ENCODE assay signal across 26 cellular contexts in genomic region chr16:31168848-31169247, GRCh38. TPM values are rescaled to one million over a fixed set of nuclear protein-coding genes. Genes with fewer than 3 reads are reported as not detected.
DNase-seq lines count a peak whose midpoint lies in the region; ATAC-seq and TF ChIP-seq lines count a peak whose summit lies in the region.
"Had no signal": no experiment of that assay in that cellular context is flagged by ENCODE, and none has a peak within 500 bp of the region (broad histone marks: within the 10 kb centered on the region; RNA-seq: fewer than 3 reads in every experiment).

No MANE protein-coding gene starts in this region.

- no peaks in the 10 kb centered on the region for H3K9me3 ChIP-seq in breast epithelium
- H3K9me3 ChIP-seq in PC-3 (ENCODE audit: low read length) = no peaks in the 10 kb centered on the region
- no peaks in the 10 kb centered on the region for H3K9me3 ChIP-seq in trophoblast cell (ENCODE audit: insufficient read depth, low read depth, low read length)
- H3K9me3 ChIP-seq: SJSA1 had no signal

- H3K27me3 Mint-ChIP-seq in MCF 10A (ENCODE audit: insufficient read depth, unreplicated experiment) = no peaks in the 10 kb centered on the region
- H3K27me3 Mint-ChIP-seq: CD8-positive, alpha-beta memory T cell had no signal

- H3K4me1 ChIP-seq in breast epithelium (no peaks in the 10 kb centered on the region), PC-3 (ENCODE audit: insufficient read depth, low read length) (no peaks in the 10 kb centered on the region; the same call in 1 of the 2 replicates), trophoblast cell (ENCODE audit: control insufficient read depth in 1 of 2, insufficient read depth in 2 of 2, low read length in 2 of 2) (no peaks in the 10 kb centered on the region)
- H3K4me1 ChIP-seq: SJSA1 had no signal

- CTCF ChIA-PET in MCF 10A (lab: Yijun Ruan, JAX) = interaction anchor here (1.2 to 1.4 kb wide), 2 partner anchors 10 to 78 kb away, joined by 3 read pairs; no protein-coding TSS in a partner anchor
- CTCF ChIA-PET in PC-3 (lab: Charles Lee) = no interaction called here

- H3K27ac Mint-ChIP-seq in MCF 10A (ENCODE audit: low read depth, unreplicated experiment) = no peak overlapping the region
- H3K27ac Mint-ChIP-seq in activated naive CD4-positive, alpha-beta T cell treated with anti-CD3 and anti-CD28 coated beads, Interleukin-2, amount 50 U/mL, for 72 hours = no peak overlapping the region
- H3K27ac Mint-ChIP-seq: CD8-positive, alpha-beta memory T cell; GM23338; HFFc6 had no signal

- H2AK5ac ChIP-seq in trophoblast cell (ENCODE audit: low read length) = no peak overlapping the region

- no peaks in the 10 kb centered on the region for H3K79me1 ChIP-seq in trophoblast cell (ENCODE audit: low read length)

- no peaks in the 10 kb centered on the region for H3K79me2 ChIP-seq in PC-3 (ENCODE audit: low read length)
- no peaks in the 10 kb centered on the region for H3K79me2 ChIP-seq in trophoblast cell (ENCODE audit: control insufficient read depth, insufficient read depth, low read length, poor library complexity)

- H3F3A ChIP-seq in PC-3 (ENCODE audit: low read length, unreplicated experiment) = no peaks in the 10 kb centered on the region

- H2AFZ ChIP-seq in PC-3 (ENCODE audit: low read length) (no peak overlapping the region), trophoblast cell (ENCODE audit: insufficient read depth, low read length, poor library complexity) (no peak overlapping the region)
- H2AFZ ChIP-seq: GM23338 had no signal

- no peak overlapping the region for H4K91ac ChIP-seq in trophoblast cell (ENCODE audit: low read depth, low read length)

- no peak overlapping the region for H3K18ac ChIP-seq in trophoblast cell (ENCODE audit: low read length)

- H3K27ac ChIP-seq in breast epithelium (no peak overlapping the region), PC-3 (ENCODE audit: low read length) (no peak overlapping the region), trophoblast cell (ENCODE audit: low read depth, low read length) (no peak overlapping the region)
- H3K27ac ChIP-seq: SJSA1 had no signal

- no peak overlapping the region for H3K4ac ChIP-seq in trophoblast cell (ENCODE audit: low read depth, low read length)

- no peak overlapping the region for H4K12ac ChIP-seq in trophoblast cell (ENCODE audit: low read depth, low read length)

- POLR2A ChIA-PET in MCF 10A (lab: Yijun Ruan, JAX) (no interaction called here), PC-3 (lab: Charles Lee; ENCODE audit: unreplicated experiment) (no interaction called here)

- no peak for TF ChIP-seq POLR2A in breast epithelium (IDR thresholded peaks at IDR 0.05)

- H3K9me3 Mint-ChIP-seq in MCF 10A (ENCODE audit: unreplicated experiment) = no peaks in the 10 kb centered on the region
- no peaks in the 10 kb centered on the region for H3K9me3 Mint-ChIP-seq in activated naive CD4-positive, alpha-beta T cell treated with anti-CD3 and anti-CD28 coated beads, Interleukin-2, amount 50 U/mL, for 72 hours
- H3K9me3 Mint-ChIP-seq: CD8-positive, alpha-beta memory T cell; HFFc6 had no signal

- H4K8ac ChIP-seq in trophoblast cell (ENCODE audit: low read depth, low read length) = no peak overlapping the region

- no peak overlapping the region for H2BK120ac ChIP-seq in trophoblast cell (ENCODE audit: insufficient read depth, low read length, poor library complexity)

- no peak overlapping the region for H3K4me3 Mint-ChIP-seq in MCF 10A (ENCODE audit: unreplicated experiment)
- H3K4me3 Mint-ChIP-seq: CD8-positive, alpha-beta memory T cell; GM23338; HFFc6 had no signal

- no peak for ATAC-seq in PC-3
- ATAC-seq in activated naive CD4-positive, alpha-beta T cell treated with anti-CD3 and anti-CD28 coated beads, Interleukin-2, amount 50 U/mL, for 72 hours = no peak
- ATAC-seq: GM23338 had no signal

- WGBS in trophoblast cell (ENCODE audit: extremely low coverage, insufficient coverage, insufficient read length) = no CpG with 5 or more reads among the region's 2 CpGs

- TF ChIP-seq CTCF in MCF 10A (IDR thresholded peaks at IDR 0.05; ENCODE audit: unreplicated experiment) (no peak), breast epithelium (IDR thresholded peaks at IDR 0.05) (no peak), PC-3 (conservative IDR thresholded peaks at IDR 0.05; ENCODE audit: low read depth, low read length) (no peak)

- no peak overlapping the region for H3K4me2 ChIP-seq in PC-3 (ENCODE audit: low read length)
- H3K4me2 ChIP-seq in trophoblast cell (ENCODE audit: low read length) = no peak overlapping the region
- H3K4me2 ChIP-seq: GM23338 had no signal

- no peak overlapping the region for H2BK12ac ChIP-seq in trophoblast cell (ENCODE audit: low read length)

- no peak overlapping the region for H2BK5ac ChIP-seq in trophoblast cell (ENCODE audit: low read depth, low read length, poor library complexity)

- intact Hi-C loops in MCF 10A (cut with micrococcal nuclease) (no loop called here), breast epithelium (cut with DNase I; ENCODE audit: low total_unique reads) (no loop called here), PC-3 (cut with micrococcal nuclease) (no loop called here)

- H3K14ac ChIP-seq in trophoblast cell (ENCODE audit: low read length) = no peak overlapping the region

- no peaks in the 10 kb centered on the region for H3K36me3 Mint-ChIP-seq in MCF 10A (ENCODE audit: insufficient read depth, unreplicated experiment)
- no peaks in the 10 kb centered on the region for H3K36me3 Mint-ChIP-seq in activated naive CD4-positive, alpha-beta T cell treated with anti-CD3 and anti-CD28 coated beads, Interleukin-2, amount 50 U/mL, for 72 hours
- H3K36me3 Mint-ChIP-seq: CD8-positive, alpha-beta memory T cell had no signal

- H3K9ac ChIP-seq in PC-3 (ENCODE audit: low read length) (no peak overlapping the region), trophoblast cell (ENCODE audit: low read length) (no peak overlapping the region)

- no peak overlapping the region for H3K23ac ChIP-seq in trophoblast cell (ENCODE audit: low read length)

- no peaks in the 10 kb centered on the region for H3K9me2 ChIP-seq in PC-3 (replicated peaks; ENCODE audit: low read length)

- H3K36me3 ChIP-seq in breast epithelium (no peaks in the 10 kb centered on the region), PC-3 (ENCODE audit: low read depth, low read length) (no peaks in the 10 kb centered on the region), trophoblast cell (ENCODE audit: control insufficient read depth in 1 of 2, insufficient read depth in 2 of 2, low read length in 2 of 2) (no peaks in the 10 kb centered on the region)
- H3K36me3 ChIP-seq: SJSA1 had no signal

- H3K4me3 ChIP-seq in breast epithelium = no peak overlapping the region
- no peak overlapping the region for H3K4me3 ChIP-seq in PC-3 (ENCODE audit: low read length)
- H3K4me3 ChIP-seq in trophoblast cell (ENCODE audit: low read depth, low read length) = no peak overlapping the region
- H3K4me3 ChIP-seq: GM23338, SJSA1 had no signal

- H4K20me1 ChIP-seq in PC-3 (ENCODE audit: low read length) = no peaks in the 10 kb centered on the region

- DNase-seq in MCF 10A (ENCODE audit: unreplicated experiment) (peak; percentile 41), breast epithelium (ENCODE audit: low spot score in 2 of 2) (no peak), PC-3 (peak; percentile 62), islet precursor cell (peak; percentile 62), trophoblast cell (peak; percentile 83 to 95)
- DNase-seq in activated naive CD4-positive, alpha-beta T cell treated with anti-CD3 and anti-CD28 coated beads, Interleukin-2, amount 50 U/mL, for 72 hours (ENCODE audit: low spot score in 2 of 2) = no peak
- no peak for DNase-seq in stimulated activated CD4-positive, alpha-beta T cell treated with anti-CD3 and anti-CD28 coated beads, Interleukin-15, amount 100 ng/mL, for 24 hours
- no peak for DNase-seq in activated CD4-positive, alpha-beta T cell treated with anti-CD3 and anti-CD28 coated beads for 48 hours
- DNase-seq: 8988T; AML-193; C1 segment of cervical spinal cord; CD8-positive, alpha-beta memory T cell; GDM1; HFFc6; KG1; NCI-H1417; NCI-H1694 treated with DMSO at 0.1 percent for 48 hours; NCI-H2081 treated with DMSO at 0.1 percent for 48 hours; NCI-H2171 treated with DMSO at 0.1 percent for 48 hours; NCI-H526 treated with DMSO at 0.1 percent for 48 hours; OCI-M1 had no signal

- H3K4me1 Mint-ChIP-seq in MCF 10A (ENCODE audit: insufficient read depth, unreplicated experiment) = no peaks in the 10 kb centered on the region

- H3K27me3 ChIP-seq in breast epithelium (no peaks in the 10 kb centered on the region), PC-3 (ENCODE audit: low read length) (no peaks in the 10 kb centered on the region), trophoblast cell (ENCODE audit: insufficient read depth, low read length) (no peaks in the 10 kb centered on the region)
- H3K27me3 ChIP-seq: SJSA1 had no signal

- BruUV-seq in MCF 10A (replicated peaks; lab: Mats Ljungman, UMichigan) (no TSS peak), PC-3 (replicated peaks; lab: Mats Ljungman, UMichigan) (no TSS peak)

RNA-seq across cellular contexts. Expression of gene FUS, which starts 11.1 kb away (rescaled TPM):
- total RNA-seq in MCF 10A (2022) (451 and 481 TPM in 2 replicates), breast epithelium (10 to 100 TPM; 59.0 to 78.3 (median 73.9) TPM), PC-3 (2014; rRNA removed) (43.0 and 90.7 TPM in 2 replicates)
- polyA plus RNA-seq in trophoblast cell (2013) = 473 and 483 TPM in 2 replicates
- 100 to 1,000 TPM; 486 to 763 TPM for total RNA-seq in activated naive CD4-positive, alpha-beta T cell treated with anti-CD3 and anti-CD28 coated beads, Interleukin-2, amount 50 U/mL, for 72 hours

RNA-seq across cellular contexts. Expression of gene PRSS36, which starts 19.0 kb away (rescaled TPM):
- 0.49 and 1.0 TPM in 2 replicates for total RNA-seq in MCF 10A (2022)
- total RNA-seq in breast epithelium = 1 to 10 TPM in 2 of 3 donors, under 1 TPM in 1; 0.98 to 8.3 (median 2.0) TPM
- total RNA-seq in PC-3 (2014; rRNA removed) = 0.51 TPM in 1 of 2 replicates, not detected in the other
- polyA plus RNA-seq in trophoblast cell (2013) = 0.21 and 0.29 TPM in 2 replicates
- 1 to 10 TPM; 1.0 to 1.1 TPM for total RNA-seq in activated naive CD4-positive, alpha-beta T cell treated with anti-CD3 and anti-CD28 coated beads, Interleukin-2, amount 50 U/mL, for 72 hours

RNA-seq across cellular contexts. Expression of gene PRSS8, which starts 33.3 kb away (rescaled TPM):
- total RNA-seq in MCF 10A (2022) (24.6 and 32.6 TPM in 2 replicates), breast epithelium (10 to 100 TPM in 2 of 3 donors, not detected in 1; 23.6 to 54.4 TPM), PC-3 (2014; rRNA removed) (18.0 and 23.4 TPM in 2 replicates)
- polyA plus RNA-seq in trophoblast cell (2013) = 138 and 139 TPM in 2 replicates
- not detected for total RNA-seq in activated naive CD4-positive, alpha-beta T cell treated with anti-CD3 and anti-CD28 coated beads, Interleukin-2, amount 50 U/mL, for 72 hours
- total RNA-seq: CD8-positive, alpha-beta memory T cell; Daoy; HFFc6; HT1080; RPMI7951; SJSA1 had no signal
- polyA plus RNA-seq: CD8-positive, alpha-beta memory T cell had no signal

RNA-seq across cellular contexts. Expression of gene PYCARD, which starts 33.7 kb away (rescaled TPM):
- total RNA-seq in MCF 10A (2022) = 0.47 and 0.76 TPM in 2 replicates
- 10 to 100 TPM; 32.9 to 50.2 (median 35.7) TPM for total RNA-seq in breast epithelium
- 16.5 and 29.8 TPM in 2 replicates for total RNA-seq in PC-3 (2014; rRNA removed)
- polyA plus RNA-seq in trophoblast cell (2013) = 4.5 and 4.8 TPM in 2 replicates
- 10 to 100 TPM in 1 of 2 donors, 1 to 10 TPM in 1; 1.2 to 19.7 TPM for total RNA-seq in activated naive CD4-positive, alpha-beta T cell treated with anti-CD3 and anti-CD28 coated beads, Interleukin-2, amount 50 U/mL, for 72 hours

RNA-seq across cellular contexts. Expression of gene TRIM72, which starts 45.1 kb away (rescaled TPM):
- not detected in 2 replicates for total RNA-seq in MCF 10A (2022)
- under 1 TPM in 2 of 3 donors, not detected in 1; under 0.01 TPM for total RNA-seq in breast epithelium
- total RNA-seq in PC-3 (2014; rRNA removed) = not detected in 2 replicates
- polyA plus RNA-seq in trophoblast cell (2013) = 0.01 TPM in 2 replicates
- under 1 TPM; 0.06 to 0.09 TPM for total RNA-seq in activated naive CD4-positive, alpha-beta T cell treated with anti-CD3 and anti-CD28 coated beads, Interleukin-2, amount 50 U/mL, for 72 hours
- total RNA-seq: CD8-positive, alpha-beta memory T cell; Daoy; RPMI7951; SJSA1 had no signal
- polyA plus RNA-seq: CD8-positive, alpha-beta memory T cell had no signal

Comparison
In these comparisons a context has a peak if more than half of its experiments do, and no peak if none do; other contexts are left out.
1. DNase-seq: peak in MCF 10A (single experiment), PC-3 (single experiment), islet precursor cell (single experiment) and trophoblast cell (2 of 2); none in breast epithelium (0 of 2), activated naive CD4-positive, alpha-beta T cell treated with anti-CD3 and anti-CD28 coated beads, Interleukin-2, amount 50 U/mL, for 72 hours (0 of 2), stimulated activated CD4-positive, alpha-beta T cell treated with anti-CD3 and anti-CD28 coated beads, Interleukin-15, amount 100 ng/mL, for 24 hours (single experiment) and activated CD4-positive, alpha-beta T cell treated with anti-CD3 and anti-CD28 coated beads for 48 hours (single experiment).